Comparison of ENCODE assay signal across 8 cellular contexts in genomic region chr5:10627185-10628115, GRCh38.
DNase-seq lines count a peak whose midpoint lies in the region; ATAC-seq and TF ChIP-seq lines count a peak whose summit lies in the region.

No MANE protein-coding gene starts in this region.

- H3K9ac ChIP-seq in H9 (ENCODE audit: extremely low read depth, insufficient read length, low read length) (no peak overlapping the region), Loucy (ENCODE audit: low read depth, low read length, poor library complexity, severe bottlenecking) (peak overlapping the region; percentile 54), neural progenitor cell (no peak overlapping the region), stomach smooth muscle (ENCODE audit: low read length in 2 of 2) (peak overlapping the region; percentile 26 to 37)

- no CpG with 5 or more reads among the region's 20 CpGs for WGBS in H9 (ENCODE audit: extremely low coverage, insufficient read length, low lambda C conversion rate)

- H3K27me3 ChIP-seq in H9 (ENCODE audit: insufficient read depth, low read length) (no peaks in the 10 kb centered on the region), Loucy (ENCODE audit: insufficient read depth, low read length, poor library complexity, severe bottlenecking) (no peaks in the 10 kb centered on the region), foreskin keratinocyte (no peaks in the 10 kb centered on the region), neural progenitor cell (no peaks in the 10 kb centered on the region), stomach smooth muscle (ENCODE audit: control insufficient read depth in 1 of 2, insufficient read depth in 2 of 2, low read length in 2 of 2) (peaks cover 3 to 5% of the 10 kb centered on the region in 2 donors)

- H3K9me2 ChIP-seq in Loucy (replicated peaks; ENCODE audit: low read depth, low read length), result no peaks in the 10 kb centered on the region

- no peak overlapping the region for H4K8ac ChIP-seq in H9 (replicated peaks; ENCODE audit: insufficient read length, low read depth, low read length)

- H3K4me3 Mint-ChIP-seq in H9 (peak overlapping the region; percentile 69 to 82), neural progenitor cell (peak overlapping the region; percentile 82)

- H4K20me1 ChIP-seq in H9 (ENCODE audit: control insufficient read depth, insufficient read depth, insufficient read length) (no peaks in the 10 kb centered on the region), Loucy (ENCODE audit: insufficient read depth, low read length, poor library complexity, severe bottlenecking) (no peaks in the 10 kb centered on the region), neural progenitor cell (ENCODE audit: low read depth) (no peaks in the 10 kb centered on the region)

- no peak overlapping the region for H3K27ac ChIP-seq in H9 (ENCODE audit: insufficient read length, low read depth, low read length)
- peak overlapping the region; percentile 18 for H3K27ac ChIP-seq in foreskin keratinocyte
- H3K27ac ChIP-seq in neural progenitor cell, result no peak overlapping the region
- no peak overlapping the region for H3K27ac ChIP-seq in stomach smooth muscle (ENCODE audit: low read length)

- no peak overlapping the region for H2BK5ac ChIP-seq in H9 (ENCODE audit: insufficient read length, low read length)

- no peak overlapping the region for H3K56ac ChIP-seq in H9 (ENCODE audit: insufficient read length, low read depth, low read length)

- H3F3A ChIP-seq in Loucy (ENCODE audit: low read depth) (no peaks in the 10 kb centered on the region), neural progenitor cell (ENCODE audit: low read depth) (peaks cover 20% of the 10 kb centered on the region)

- H3K23ac ChIP-seq in H9 (ENCODE audit: insufficient read length, low read depth, low read length), result no peak overlapping the region

- H3K27me3 Mint-ChIP-seq in H9 (ENCODE audit: low read depth), result peaks cover 2% of the 10 kb centered on the region
- peaks cover 10% of the 10 kb centered on the region for H3K27me3 Mint-ChIP-seq in neural progenitor cell (ENCODE audit: insufficient read depth, low read depth)

- H3K9me3 ChIP-seq in H9 (ENCODE audit: control insufficient read depth, low read depth, low read length) (no peaks in the 10 kb centered on the region), Loucy (ENCODE audit: insufficient read depth, low read depth, low read length) (no peaks in the 10 kb centered on the region), neural progenitor cell (ENCODE audit: low read depth) (no peaks in the 10 kb centered on the region), stomach smooth muscle (ENCODE audit: control insufficient read depth in 2 of 2, low read length in 2 of 2) (no peaks in the 10 kb centered on the region)

- TF ChIP-seq CTCF in H9 (conservative IDR thresholded peaks at IDR 0.05) (peak; percentile 93), Loucy (conservative IDR thresholded peaks at IDR 0.05; ENCODE audit: low read length) (peak; percentile 88), foreskin keratinocyte (conservative IDR thresholded peaks at IDR 0.05) (peak; percentile 97), neural progenitor cell (IDR thresholded peaks at IDR 0.05) (peak; percentile 97)

- peaks cover 3% of the 10 kb centered on the region for H3K23me2 ChIP-seq in H9 (ENCODE audit: insufficient read length, low read depth, low read length, poor library complexity, severe bottlenecking)

- H4K91ac ChIP-seq in H9 (ENCODE audit: insufficient read length, low read depth, low read length), result no peak overlapping the region

- peak overlapping the region; percentile 43 for H3K18ac ChIP-seq in H9 (ENCODE audit: insufficient read length, low read depth, low read length)

- no peak overlapping the region for H3T11ph ChIP-seq in H9 (ENCODE audit: low read length)

- H3K9me3 Mint-ChIP-seq in H9 (no peaks in the 10 kb centered on the region), neural progenitor cell (no peaks in the 10 kb centered on the region)

- peaks cover 31 to 33% of the 10 kb centered on the region in 2 experiments for H3K4me1 Mint-ChIP-seq in H9
- H3K4me1 Mint-ChIP-seq in neural progenitor cell, result peaks cover 39% of the 10 kb centered on the region

- H3K4me2 ChIP-seq in H9 (ENCODE audit: insufficient read depth, insufficient read length, low read length) (peak overlapping the region; percentile 66), Loucy (ENCODE audit: low read depth, low read length, poor library complexity, severe bottlenecking) (peak overlapping the region; percentile 83), neural progenitor cell (peak overlapping the region; percentile 84)

- no peak overlapping the region for H2BK20ac ChIP-seq in H9 (ENCODE audit: low read depth, low read length, poor library complexity, severe bottlenecking)

- H3K27ac Mint-ChIP-seq in H9 (peak overlapping the region; percentile 85 to 90 (median 89)), neural progenitor cell (peak overlapping the region; percentile 31)

- H2BK15ac ChIP-seq in H9 (ENCODE audit: low read depth, low read length), result no peak overlapping the region

- H3K4me1 ChIP-seq in H9 (ENCODE audit: insufficient read depth, low read length) (0 out of 2 replicates have a peak, but pooled peaks cover 2% of the 10 kb centered on the region), Loucy (ENCODE audit: insufficient read depth, low read length, poor library complexity, severe bottlenecking) (peaks cover 10% of the 10 kb centered on the region), foreskin keratinocyte (peaks cover 7% of the 10 kb centered on the region), neural progenitor cell (peaks cover 27% of the 10 kb centered on the region), stomach smooth muscle (ENCODE audit: control insufficient read depth, insufficient read depth, low read length) (peaks cover 2% of the 10 kb centered on the region)

- H3K36me3 ChIP-seq in Loucy (ENCODE audit: insufficient read depth, low read length), result no peaks in the 10 kb centered on the region
- no peaks in the 10 kb centered on the region for H3K36me3 ChIP-seq in neural progenitor cell
- no peaks in the 10 kb centered on the region for H3K36me3 ChIP-seq in stomach smooth muscle (ENCODE audit: control insufficient read depth in 2 of 2, insufficient read depth in 2 of 2, low read length in 2 of 2)

- peak overlapping the region; percentile 67 for H3K4me3 ChIP-seq in Loucy (ENCODE audit: low read length, poor library complexity, severe bottlenecking)
- H3K4me3 ChIP-seq in neural progenitor cell, result peak overlapping the region; percentile 50
- peak overlapping the region; percentile 49 to 67 for H3K4me3 ChIP-seq in stomach smooth muscle (ENCODE audit: low read length in 2 of 2)

- H3K14ac ChIP-seq in H9 (ENCODE audit: insufficient read depth, low read length), result peak overlapping the region; percentile 36; the same call in 1 of the 2 replicates

- no peak overlapping the region for H3K4ac ChIP-seq in H9 (ENCODE audit: low read depth, low read length)

- H3K79me2 ChIP-seq in H9 (ENCODE audit: insufficient read depth, low read length), result no peaks in the 10 kb centered on the region
- no peaks in the 10 kb centered on the region for H3K79me2 ChIP-seq in Loucy (ENCODE audit: insufficient read depth, low read length)
- no peaks in the 10 kb centered on the region for H3K79me2 ChIP-seq in neural progenitor cell (ENCODE audit: low read depth)

- peak; percentile 96 for DNase-seq in GDM1 (lab: John Stamatoyannopoulos, UW)
- DNase-seq in H9, result peak; percentile 99
- peak; percentile 98 for DNase-seq in SHP77 treated with DMSO at 0.1 percent for 48 hours (lab: John Stamatoyannopoulos, UW)
- DNase-seq in activated gamma-delta T cell treated with Interleukin-2 at 50 U/mL for 16 hours, result peak; percentile 78
- peak; percentile 84 to 93 for DNase-seq in foreskin keratinocyte
- peak; percentile 98 for DNase-seq in neural progenitor cell (ENCODE audit: low spot score)

- H3K36me3 Mint-ChIP-seq in H9 (ENCODE audit: insufficient read depth in 1 of 3, low read depth in 3 of 3) (peaks cover 0 to 1% (median 0%) of the 10 kb centered on the region in 3 experiments; a peak in 1 of 7 replicates), neural progenitor cell (no peaks in the 10 kb centered on the region)

- H4K5ac ChIP-seq in H9 (ENCODE audit: insufficient read length, low read depth, low read length), result no peak overlapping the region

- no peak overlapping the region for H2BK120ac ChIP-seq in H9 (ENCODE audit: low read depth, low read length, poor library complexity, severe bottlenecking)

- no peaks in the 10 kb centered on the region for H3K79me1 ChIP-seq in H9 (ENCODE audit: insufficient read depth, low read depth, low read length, poor library complexity, severe bottlenecking)

- no peak overlapping the region for H2AFZ ChIP-seq in H9 (ENCODE audit: low read length)
- H2AFZ ChIP-seq in Loucy (ENCODE audit: low read length), result peak overlapping the region; percentile 70
- peak overlapping the region; percentile 87 for H2AFZ ChIP-seq in neural progenitor cell (replicated peaks)

- ATAC-seq in foreskin keratinocyte, result peak; percentile 91

- H2BK12ac ChIP-seq in H9 (ENCODE audit: insufficient read length, low read depth, low read length), result no peak overlapping the region

- no peak overlapping the region for H2AK5ac ChIP-seq in H9 (ENCODE audit: insufficient read length, low read length)

Comparison
In these comparisons a context has a peak if more than half of its experiments do, and no peak if none do; other contexts are left out.
1. H3K9ac ChIP-seq: peak in Loucy (single experiment) and stomach smooth muscle (2 of 2); none in H9 (single experiment) and neural progenitor cell (single experiment).
2. Peak in every context shown above with its lines, with median percentiles within 50 percentile points of each other: DNase-seq, H3K4me2 ChIP-seq, CTCF ChIP-seq and H3K4me3 ChIP-seq.